ENCODE assay signal across 19 cellular contexts in the genomic region with DNA sequence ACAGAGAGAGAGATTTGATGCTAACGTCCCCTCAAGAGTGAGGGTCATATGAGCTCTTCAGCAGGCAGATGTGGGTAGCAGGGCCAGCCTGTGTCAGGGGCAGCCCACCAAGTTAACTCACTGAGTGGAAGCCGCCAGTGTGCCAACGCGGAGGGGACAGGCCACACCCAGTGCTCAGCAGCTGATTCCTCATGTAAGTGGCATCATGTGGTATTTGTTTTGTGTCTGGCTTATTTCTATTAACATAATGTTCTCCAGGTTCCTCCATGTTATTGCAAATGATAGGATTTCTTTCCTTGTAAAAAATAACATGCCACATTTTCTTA. TPM values are rescaled to one million over a fixed set of nuclear protein-coding genes. Genes with fewer than 3 reads are reported as not detected.
DNase-seq lines count a peak whose midpoint lies in the region; ATAC-seq and TF ChIP-seq lines count a peak whose summit lies in the region.
"Had no signal": no experiment of that assay in that cellular context is flagged by ENCODE, and none has a peak within 500 bp of the region (broad histone marks: within the 10 kb centered on the region; RNA-seq: fewer than 3 reads in every experiment).

No MANE protein-coding gene starts in this region.

- POLR2A ChIA-PET in activated CD8-positive, alpha-beta T cell treated with anti-CD3 and anti-CD28 coated beads for 36 hours (lab: Charles Lee), result no interaction called here
- POLR2A ChIA-PET in activated CD8-positive, alpha-beta T cell treated with anti-CD3 and anti-CD28 coated beads, Interleukin-2, amount 10 ng/mL, durations not matched to agents 7 days and 5 days (lab: Charles Lee), result no interaction called here
- POLR2A ChIA-PET in OCI-LY7 (lab: Charles Lee), result interaction anchor here (1.1 to 15.9 kb wide), 6 partner anchors 8 to 39 kb away, joined by 3 to 251 read pairs (median 10); no protein-coding TSS in a partner anchor

- peaks cover 29% of the 10 kb centered on the region for H3K4me1 Mint-ChIP-seq in activated CD8-positive, alpha-beta T cell treated with anti-CD3 and anti-CD28 coated beads for 36 hours (ENCODE audit: low read depth)
- peaks cover 26% of the 10 kb centered on the region for H3K4me1 Mint-ChIP-seq in activated CD8-positive, alpha-beta T cell treated with anti-CD3 and anti-CD28 coated beads, Interleukin-2, amount 10 ng/mL, durations not matched to agents 7 days and 5 days (ENCODE audit: low read depth)
- peaks cover 27% of the 10 kb centered on the region for H3K4me1 Mint-ChIP-seq in dendritic cell treated with granulocyte-macrophage colony-stimulating factor and Interleukin-4, amounts not matched to agents 40 ng/mL and 50 ng/mL, for 4 days (ENCODE audit: low read depth)

- DNase-seq in activated CD8-positive, alpha-beta T cell treated with anti-CD3 and anti-CD28 coated beads for 36 hours, result no peak
- no peak for DNase-seq in activated CD8-positive, alpha-beta T cell treated with anti-CD3 and anti-CD28 coated beads, Interleukin-2, amount 10 ng/mL, durations not matched to agents 7 days and 5 days
- DNase-seq in OCI-LY7 (ENCODE audit: low spot score), result peak; percentile 51
- DNase-seq in head of caudate nucleus, result no peak
- no peak for DNase-seq in HPDE6-E6E7 (ENCODE audit: extremely low spot score)
- DNase-seq: DMS79 treated with DMSO at 0.1 percent for 48 hours, GM23248, MM.1S, NCI-H1092 treated with DMSO at 0.1 percent for 48 hours, NCI-H146, NCI-H2081 treated with DMSO at 0.1 percent for 48 hours, NCI-H774 had no signal

- ATAC-seq in activated CD8-positive, alpha-beta T cell treated with anti-CD3 and anti-CD28 coated beads for 36 hours, result no peak
- no peak for ATAC-seq in activated CD8-positive, alpha-beta T cell treated with anti-CD3 and anti-CD28 coated beads, Interleukin-2, amount 10 ng/mL, durations not matched to agents 7 days and 5 days
- ATAC-seq in HG03571 (IDR thresholded peaks at IDR 0.05; ENCODE audit: unreplicated experiment), result no peak

- peaks cover 74% of the 10 kb centered on the region for H3K4me1 ChIP-seq in DOHH2 (ENCODE audit: control insufficient read depth, low read length)
- peaks cover 73% of the 10 kb centered on the region for H3K4me1 ChIP-seq in OCI-LY7 (ENCODE audit: insufficient read depth, low read length, poor library complexity, severe bottlenecking)
- H3K4me1 ChIP-seq: HAP-1 had no signal

- peak overlapping the region; percentile 4 for H3K27ac Mint-ChIP-seq in activated CD8-positive, alpha-beta T cell treated with anti-CD3 and anti-CD28 coated beads for 36 hours
- H3K27ac Mint-ChIP-seq in activated CD8-positive, alpha-beta T cell treated with anti-CD3 and anti-CD28 coated beads, Interleukin-2, amount 10 ng/mL, durations not matched to agents 7 days and 5 days, result no peak overlapping the region
- H3K27ac Mint-ChIP-seq in dendritic cell treated with granulocyte-macrophage colony-stimulating factor and Interleukin-4, amounts not matched to agents 40 ng/mL and 50 ng/mL, for 4 days, result peak overlapping the region; percentile 4

- intact Hi-C loops in activated CD8-positive, alpha-beta T cell treated with anti-CD3 and anti-CD28 coated beads for 36 hours (cut with micrococcal nuclease), result no loop called here
- intact Hi-C loops in OCI-LY7 (cut with micrococcal nuclease; ENCODE audit: unreplicated experiment), result no loop called here
- intact Hi-C loops in dendritic cell treated with granulocyte-macrophage colony-stimulating factor and Interleukin-4, amounts not matched to agents 40 ng/mL and 50 ng/mL, for 4 days (cut with micrococcal nuclease), result no loop called here
- intact Hi-C loops in head of caudate nucleus (cut with DNase I), result no loop called here

- BruUV-seq in OCI-LY7 (replicated peaks; lab: Mats Ljungman, UMichigan), result no TSS peak

- no peaks in the 10 kb centered on the region for H3K9me2 ChIP-seq in DOHH2 (replicated peaks; ENCODE audit: control insufficient read depth, low read length)
- H3K9me2 ChIP-seq in OCI-LY7 (ENCODE audit: insufficient read depth, low read length), result no peaks in the 10 kb centered on the region

- H3K36me3 ChIP-seq in DOHH2 (ENCODE audit: control insufficient read depth, low read length) (peaks cover 83% of the 10 kb centered on the region), OCI-LY7 (ENCODE audit: insufficient read depth, low read length) (peaks cover 74% of the 10 kb centered on the region)

- H3K79me2 ChIP-seq in DOHH2 (ENCODE audit: control insufficient read depth, low read length) (peaks cover 87% of the 10 kb centered on the region), OCI-LY7 (ENCODE audit: insufficient read depth, low read depth, low read length) (peaks cover 64% of the 10 kb centered on the region)

- H4K20me1 ChIP-seq in DOHH2 (ENCODE audit: control insufficient read depth, insufficient read depth, low read depth, low read length), result no peaks in the 10 kb centered on the region
- no peaks in the 10 kb centered on the region for H4K20me1 ChIP-seq in OCI-LY7 (ENCODE audit: insufficient read depth, low read length)

- H3K4me3 Mint-ChIP-seq in activated CD8-positive, alpha-beta T cell treated with anti-CD3 and anti-CD28 coated beads for 36 hours, result no peak overlapping the region
- no peak overlapping the region for H3K4me3 Mint-ChIP-seq in activated CD8-positive, alpha-beta T cell treated with anti-CD3 and anti-CD28 coated beads, Interleukin-2, amount 10 ng/mL, durations not matched to agents 7 days and 5 days
- H3K4me3 Mint-ChIP-seq in dendritic cell treated with granulocyte-macrophage colony-stimulating factor and Interleukin-4, amounts not matched to agents 40 ng/mL and 50 ng/mL, for 4 days, result no peak overlapping the region

- CTCF ChIA-PET in activated CD8-positive, alpha-beta T cell treated with anti-CD3 and anti-CD28 coated beads for 36 hours (lab: Charles Lee), result no interaction called here
- CTCF ChIA-PET in activated CD8-positive, alpha-beta T cell treated with anti-CD3 and anti-CD28 coated beads, Interleukin-2, amount 10 ng/mL, durations not matched to agents 7 days and 5 days (lab: Charles Lee), result interaction anchor here (1.7 kb wide), 1 partner anchor 9 kb away, joined by 5 read pairs; a partner anchor contains a TSS
- CTCF ChIA-PET in OCI-LY7 (lab: Charles Lee; ENCODE audit: unreplicated experiment), result interaction anchor here (0.5 to 1.1 kb wide), 4 partner anchors 9 to 177 kb away, joined by 3 to 6 read pairs (median 4); a partner anchor contains a TSS

- H3K4me2 ChIP-seq in DOHH2 (ENCODE audit: low read length) (peak overlapping the region; percentile 97), OCI-LY7 (ENCODE audit: low read length) (peak overlapping the region; percentile 99)

- peaks cover 55% of the 10 kb centered on the region for H3K36me3 Mint-ChIP-seq in activated CD8-positive, alpha-beta T cell treated with anti-CD3 and anti-CD28 coated beads for 36 hours (ENCODE audit: low read depth)
- H3K36me3 Mint-ChIP-seq in activated CD8-positive, alpha-beta T cell treated with anti-CD3 and anti-CD28 coated beads, Interleukin-2, amount 10 ng/mL, durations not matched to agents 7 days and 5 days (ENCODE audit: low read depth), result peaks cover 53% of the 10 kb centered on the region
- peaks cover 73% of the 10 kb centered on the region for H3K36me3 Mint-ChIP-seq in dendritic cell treated with granulocyte-macrophage colony-stimulating factor and Interleukin-4, amounts not matched to agents 40 ng/mL and 50 ng/mL, for 4 days (ENCODE audit: low read depth)

- TF ChIP-seq CTCF in activated CD8-positive, alpha-beta T cell treated with anti-CD3 and anti-CD28 coated beads for 36 hours (IDR thresholded peaks at IDR 0.05), result no peak
- TF ChIP-seq CTCF in DOHH2 (IDR thresholded peaks at IDR 0.05; ENCODE audit: low read depth, low read length, poor library complexity, severe bottlenecking) (no peak), OCI-LY7 (conservative IDR thresholded peaks at IDR 0.05; ENCODE audit: low read length) (no peak)

- H3K9me3 Mint-ChIP-seq in activated CD8-positive, alpha-beta T cell treated with anti-CD3 and anti-CD28 coated beads for 36 hours, result no peaks in the 10 kb centered on the region
- no peaks in the 10 kb centered on the region for H3K9me3 Mint-ChIP-seq in activated CD8-positive, alpha-beta T cell treated with anti-CD3 and anti-CD28 coated beads, Interleukin-2, amount 10 ng/mL, durations not matched to agents 7 days and 5 days (ENCODE audit: insufficient read depth)
- H3K9me3 Mint-ChIP-seq in dendritic cell treated with granulocyte-macrophage colony-stimulating factor and Interleukin-4, amounts not matched to agents 40 ng/mL and 50 ng/mL, for 4 days, result no peaks in the 10 kb centered on the region
- H3K9me3 Mint-ChIP-seq: IgD-negative memory B cell had no signal

- H3K27me3 ChIP-seq in DOHH2 (ENCODE audit: control insufficient read depth, low read length), result no peaks in the 10 kb centered on the region

- peak overlapping the region; percentile 86 for H3K4me3 ChIP-seq in DOHH2 (ENCODE audit: low read length)
- H3K4me3 ChIP-seq in OCI-LY7 (ENCODE audit: low read depth, low read length, poor library complexity, severe bottlenecking), result peak overlapping the region; percentile 97
- H3K4me3 ChIP-seq: GM23248, HAP-1 had no signal

- no peak overlapping the region for H2AFZ ChIP-seq in OCI-LY7 (ENCODE audit: low read length)
- H2AFZ ChIP-seq: GM23248 had no signal

- H3K27ac ChIP-seq in DOHH2 (ENCODE audit: low read depth, low read length), result peak overlapping the region; percentile 99
- peak overlapping the region; percentile 96 for H3K27ac ChIP-seq in OCI-LY7 (ENCODE audit: low read depth, low read length, poor library complexity, severe bottlenecking)
- H3K27ac ChIP-seq: 22Rv1, GM23248, HL-60 had no signal

- H3F3A ChIP-seq in DOHH2 (ENCODE audit: control insufficient read depth, insufficient read depth), result peaks cover 79% of the 10 kb centered on the region

- no peaks in the 10 kb centered on the region for H3K9me3 ChIP-seq in DOHH2 (ENCODE audit: control insufficient read depth, insufficient read depth, low read length)
- H3K9me3 ChIP-seq in OCI-LY7 (ENCODE audit: low read length), result no peaks in the 10 kb centered on the region
- H3K9me3 ChIP-seq: HAP-1 had no signal

- no peaks in the 10 kb centered on the region for H3K27me3 Mint-ChIP-seq in activated CD8-positive, alpha-beta T cell treated with anti-CD3 and anti-CD28 coated beads for 36 hours
- H3K27me3 Mint-ChIP-seq in activated CD8-positive, alpha-beta T cell treated with anti-CD3 and anti-CD28 coated beads, Interleukin-2, amount 10 ng/mL, durations not matched to agents 7 days and 5 days (ENCODE audit: low read depth), result no peaks in the 10 kb centered on the region
- no peaks in the 10 kb centered on the region for H3K27me3 Mint-ChIP-seq in dendritic cell treated with granulocyte-macrophage colony-stimulating factor and Interleukin-4, amounts not matched to agents 40 ng/mL and 50 ng/mL, for 4 days
- H3K27me3 Mint-ChIP-seq: IgD-negative memory B cell had no signal

RNA-seq across cellular contexts. Expression of a gene that starts 4.0 kb away (rescaled TPM):
- 100 to 1,000 TPM; 160 to 163 TPM for total RNA-seq in activated CD8-positive, alpha-beta T cell treated with anti-CD3 and anti-CD28 coated beads for 36 hours
- 10 to 100 TPM; 80.7 to 88.6 TPM for total RNA-seq in activated CD8-positive, alpha-beta T cell treated with anti-CD3 and anti-CD28 coated beads, Interleukin-2, amount 10 ng/mL, durations not matched to agents 7 days and 5 days
- 265 and 266 TPM in 2 replicates for total RNA-seq in OCI-LY7 (2014; rRNA removed; shearing (Covaris generic))
- total RNA-seq in OCI-LY7 (2022), result 314 and 327 TPM in 2 replicates

RNA-seq across cellular contexts. Expression of a gene that starts 9.2 kb away (rescaled TPM):
- 10 to 100 TPM; 32.9 to 35.4 TPM for total RNA-seq in activated CD8-positive, alpha-beta T cell treated with anti-CD3 and anti-CD28 coated beads for 36 hours
- 10 to 100 TPM; 67.0 to 71.9 TPM for total RNA-seq in activated CD8-positive, alpha-beta T cell treated with anti-CD3 and anti-CD28 coated beads, Interleukin-2, amount 10 ng/mL, durations not matched to agents 7 days and 5 days
- 96.6 and 107 TPM in 2 replicates for total RNA-seq in OCI-LY7 (2014; rRNA removed; shearing (Covaris generic))
- 309 and 363 TPM in 2 replicates for total RNA-seq in OCI-LY7 (2022)
